15 cellular contexts compared by ENCODE assay signal in genomic region chr11:120272303-120272702, GRCh38. TPM values are rescaled to one million over a fixed set of nuclear protein-coding genes. Genes with fewer than 3 reads are reported as not detected.
DNase-seq lines count a peak whose midpoint lies in the region; ATAC-seq and TF ChIP-seq lines count a peak whose summit lies in the region.
"Had no signal": no experiment of that assay in that cellular context is flagged by ENCODE, and none has a peak within 500 bp of the region (broad histone marks: within the 10 kb centered on the region; RNA-seq: fewer than 3 reads in every experiment).

No MANE protein-coding gene starts in this region.

- peak; percentile 5 for ATAC-seq in Right ventricle myocardium inferior
- ATAC-seq in GM18868 (IDR thresholded peaks at IDR 0.05; ENCODE audit: unreplicated experiment) = no peak
- ATAC-seq: activated T-helper 17 cell treated with anti-CD3 and anti-CD28 coated beads, Interleukin-2, amount 50 U/mL, for 72 hours; effector memory CD8-positive, alpha-beta T cell; T-helper 17 cell had no signal

- no peaks in the 10 kb centered on the region for H3K4me1 ChIP-seq in left ventricle myocardium inferior
- H3K4me1 ChIP-seq in vagina = peaks cover 9% of the 10 kb centered on the region
- H3K4me1 ChIP-seq: tibial nerve had no signal

- TF ChIP-seq CTCF in left ventricle myocardium inferior (IDR thresholded peaks at IDR 0.05; ENCODE audit: borderline replicate concordance) = no peak
- TF ChIP-seq CTCF in fibroblast of the aortic adventitia (IDR thresholded peaks at IDR 0.05; ENCODE audit: insufficient read depth, low read length) = no peak
- no peak for TF ChIP-seq CTCF in vagina (IDR thresholded peaks at IDR 0.05)

- H3K36me3 ChIP-seq in left ventricle myocardium inferior = no peaks in the 10 kb centered on the region
- no peaks in the 10 kb centered on the region for H3K36me3 ChIP-seq in vagina
- H3K36me3 ChIP-seq: tibial nerve had no signal

- no peak overlapping the region for H3K27ac ChIP-seq in left ventricle myocardium inferior (replicated peaks)
- H3K27ac ChIP-seq in vagina = peak overlapping the region; percentile 66
- H3K27ac ChIP-seq: tibial nerve had no signal

- DNase-seq in Right ventricle myocardium inferior (ENCODE audit: missing footprints) (no peak), left ventricle myocardium inferior (no peak), SW 1271 (lab: John Stamatoyannopoulos, UW) (peak; percentile 19 to 30), fibroblast of the aortic adventitia (ENCODE audit: low read depth) (peak; percentile 78), vagina (ENCODE audit: extremely low spot score in 2 of 2) (no peak), NCI-H146 treated with DMSO at 0.1 percent for 48 hours (lab: John Stamatoyannopoulos, UW; ENCODE audit: unreplicated experiment) (no peak), medulla oblongata (ENCODE audit: extremely low spot score) (no peak)
- DNase-seq: effector memory CD8-positive, alpha-beta T cell; mesendoderm; nucleus accumbens; stimulated activated CD4-positive, alpha-beta T cell treated with anti-CD3 and anti-CD28 coated beads, Interleukin-12 subunit alpha, Interleukin-12 subunit beta, amount 100 ng/mL, for 4 hours; T-helper 17 cell had no signal

- H3K27me3 ChIP-seq in left ventricle myocardium inferior (ENCODE audit: low read depth) (peaks cover 42% of the 10 kb centered on the region), vagina (no peaks in the 10 kb centered on the region)

- H3K4me3 ChIP-seq in left ventricle myocardium inferior (no peak overlapping the region), fibroblast of the aortic adventitia (ENCODE audit: low read depth, low read length) (no peak overlapping the region), vagina (no peak overlapping the region)
- H3K4me3 ChIP-seq: tibial nerve had no signal

- intact Hi-C loops in Right ventricle myocardium inferior (cut with DNase I) = no loop called here
- intact Hi-C loops in left ventricle myocardium inferior (cut with micrococcal nuclease) = no loop called here
- intact Hi-C loops in vagina (cut with DNase I) = no loop called here

- H3K9me3 ChIP-seq in left ventricle myocardium inferior (replicated peaks) = no peaks in the 10 kb centered on the region
- H3K9me3 ChIP-seq in vagina = no peaks in the 10 kb centered on the region
- H3K9me3 ChIP-seq: tibial nerve had no signal

- no peak for TF ChIP-seq POLR2A in vagina (IDR thresholded peaks at IDR 0.05)

RNA-seq across cellular contexts. Expression of gene POU2F3, which starts 32.4 kb away (rescaled TPM):
- 0.19 TPM for total RNA-seq in Right ventricle myocardium inferior
- not detected for total RNA-seq in left ventricle myocardium inferior
- 0.36 and 0.90 TPM in 2 replicates for total RNA-seq in fibroblast of the aortic adventitia (ENCODE audit: low replicate concordance)
- 2.7 TPM for total RNA-seq in vagina
- total RNA-seq: T-helper 17 cell had no signal

RNA-seq across cellular contexts. Expression of gene TLCD5, which starts 52.8 kb away (rescaled TPM):
- total RNA-seq in Right ventricle myocardium inferior (8.4 TPM), left ventricle myocardium inferior (9.7 TPM), fibroblast of the aortic adventitia (ENCODE audit: low replicate concordance) (5.8 and 6.4 TPM in 2 replicates), vagina (3.7 TPM)

Comparison
In these comparisons a context has a peak if more than half of its experiments do, and no peak if none do; other contexts are left out.
1. DNase-seq: peak in SW 1271 (2 of 2) and fibroblast of the aortic adventitia (single experiment); none in Right ventricle myocardium inferior (single experiment), left ventricle myocardium inferior (single experiment), vagina (0 of 2), NCI-H146 treated with DMSO at 0.1 percent for 48 hours (single experiment) and medulla oblongata (single experiment).